Comparison of ENCODE assay signal across 27 cellular contexts in the genomic region with DNA sequence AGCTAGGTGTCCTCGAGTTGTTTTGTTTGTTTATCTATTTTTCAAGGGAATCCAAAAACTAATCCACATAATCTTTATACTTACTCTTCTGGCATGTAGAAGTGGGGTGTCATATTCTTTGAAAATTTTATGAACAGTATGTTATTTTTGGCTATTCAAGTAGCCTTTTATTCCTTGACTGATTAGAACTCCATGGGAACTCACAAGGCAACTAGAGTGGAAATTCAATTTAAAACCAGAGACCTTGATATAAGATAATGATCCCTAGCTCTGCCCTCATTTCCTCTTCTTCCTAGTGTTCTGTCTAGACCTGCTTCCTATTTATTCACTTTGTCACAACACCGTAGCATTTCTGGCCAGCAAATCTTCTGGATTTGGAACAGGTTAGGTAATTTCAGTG.
"Had no signal": no experiment of that assay in that cellular context is flagged by ENCODE, and none has a peak within 500 bp of the region (broad histone marks: within the 10 kb centered on the region; RNA-seq: fewer than 3 reads in every experiment).

No MANE protein-coding gene starts in this region.

- H3K27ac ChIP-seq: neural progenitor cell, ovary, parathyroid adenoma, psoas muscle, right lobe of liver, sigmoid colon, suprapubic skin, thoracic aorta, thyroid gland, tibial nerve, upper lobe of left lung, vagina had no signal

- H3K4me2 ChIP-seq: neural progenitor cell had no signal

- H3K79me2 ChIP-seq: parathyroid adenoma had no signal

- H3K9ac ChIP-seq: neural progenitor cell, parathyroid adenoma had no signal

- H3K9me3 ChIP-seq: ovary, right lobe of liver, thyroid gland, vagina had no signal

- H3K36me3 ChIP-seq: neural progenitor cell, ovary, right lobe of liver, sigmoid colon, suprapubic skin, thoracic aorta, thyroid gland, tibial nerve, upper lobe of left lung, vagina had no signal

- H3K27me3 ChIP-seq: neural progenitor cell, ovary, right lobe of liver, sigmoid colon, suprapubic skin, thyroid gland, tibial nerve, upper lobe of left lung, vagina had no signal

- DNase-seq: natural killer cell; occipital lobe; ovary; posterior cingulate gyrus; psoas muscle; right cardiac atrium; right lobe of liver; sigmoid colon; small intestine; stimulated activated CD4-positive, alpha-beta T cell treated with anti-CD3 and anti-CD28 coated beads, Interleukin-12 subunit alpha, Interleukin-12 subunit beta, amount 100 ng/mL, for 4 hours; stimulated activated CD4-positive, alpha-beta T cell treated with anti-CD3 and anti-CD28 coated beads, Interleukin-1b, Interleukin-23, amount 100 ng/mL, for 48 hours; stimulated activated CD4-positive, alpha-beta T cell treated with anti-CD3 and anti-CD28 coated beads, Interleukin-4, amount 100 ng/mL, for 1 hour; stimulated activated CD4-positive, alpha-beta T cell treated with anti-CD3 and anti-CD28 coated beads, Interleukin-4, amount 100 ng/mL, for 4 hours; stimulated activated CD8-positive, alpha-beta memory T cell treated with anti-CD3 and anti-CD28 coated beads, Interleukin-4, amount 100 ng/mL, for 48 hours; stimulated activated naive CD4-positive, alpha-beta T cell; stimulated activated naive CD8-positive, alpha-beta T cell treated with anti-CD3 and anti-CD28 coated beads, Interleukin-15, amount 100 ng/mL, for 72 hours; stimulated activated naive CD8-positive, alpha-beta T cell treated with anti-CD3 and anti-CD28 coated beads, Interleukin-15, Interleukin-2, amounts not matched to agents 100 U/mL and 50 U/mL, for 24 hours; substantia nigra; thyroid gland; trophoblast cell; upper lobe of left lung had no signal

- H3K4me1 ChIP-seq: parathyroid adenoma, psoas muscle, right lobe of liver, sigmoid colon, suprapubic skin, thyroid gland, tibial nerve, upper lobe of left lung, vagina had no signal

- H3K4me3 ChIP-seq: neural progenitor cell, ovary, psoas muscle, right lobe of liver, sigmoid colon, suprapubic skin, thoracic aorta, thyroid gland, tibial nerve, upper lobe of left lung, vagina had no signal

- H2AFZ ChIP-seq: parathyroid adenoma had no signal
